In genomic region chr6:72683797-72684196, GRCh38 we compare ENCODE assay signal across 1 cellular context.
A peak's percentile ranks its signal among the peaks of the same experiment; 100 is the strongest.
TF ChIP-seq lines count a peak whose summit lies in the region.

No MANE protein-coding gene starts in this region.

TF ChIP-seq in GM12878, 131 proteins besides CTCF, POLR2A, EP300 and RAD21 (continued from another document and continues in another):
- TF ChIP-seq CUX1 (IDR thresholded peaks at IDR 0.05; ENCODE audit: insufficient replicate concordance, low read depth, low read length) (peak; percentile 80), MTA2 (IDR thresholded peaks at IDR 0.05; ENCODE audit: low read depth) (peak; percentile 73; the same call in 1 of the 2 replicates), FOXK2 (IDR thresholded peaks at IDR 0.05) (no peak), ZBTB33 (IDR thresholded peaks at IDR 0.05) (no peak), CBX5 (IDR thresholded peaks at IDR 0.05; ENCODE audit: low read depth) (no peak), CREM (IDR thresholded peaks at IDR 0.05; ENCODE audit: low read depth) (peak; percentile 68; the same call in 1 of the 2 replicates), NFIC (IDR thresholded peaks at IDR 0.05; ENCODE audit: low read depth, low read length) (peak; percentile 85), RCOR1 (conservative IDR thresholded peaks at IDR 0.05; ENCODE audit: low read depth, low read length) (0 out of 2 replicates have a peak, but pooled peaks have one; percentile 83), IRF4 (IDR thresholded peaks at IDR 0.05; ENCODE audit: low read depth, low read length) (peak; percentile 76; the same call in 1 of the 2 replicates), PML (IDR thresholded peaks at IDR 0.05; ENCODE audit: low read length) (0 out of 2 replicates have a peak, but pooled peaks have one; percentile 29), ATF2 (IDR thresholded peaks at IDR 0.05; ENCODE audit: low read length) (peak; percentile 83), YBX1 (IDR thresholded peaks at IDR 0.05) (no peak), ZNF384 (IDR thresholded peaks at IDR 0.05; ENCODE audit: borderline replicate concordance, low read depth, low read length) (peak; percentile 44; the same call in 1 of the 2 replicates), JUNB (IDR thresholded peaks at IDR 0.05) (peak; percentile 93), E2F4 (IDR thresholded peaks at IDR 0.05; ENCODE audit: low read depth, low read length) (no peak), NR2F1 (conservative IDR thresholded peaks at IDR 0.05) (peak; percentile 69), FOXM1 (IDR thresholded peaks at IDR 0.05; ENCODE audit: low read depth, low read length) (peak; percentile 73; the same call in 1 of the 2 replicates), TBL1XR1 (IDR thresholded peaks at IDR 0.05; ENCODE audit: low read depth, low read length) (peak; percentile 85; the same call in 1 of the 2 replicates), POLR2AphosphoS2 (IDR thresholded peaks at IDR 0.05; ENCODE audit: low read depth, low read length) (no peak), MEF2A (IDR thresholded peaks at IDR 0.05; ENCODE audit: insufficient read depth, low read depth, low read length) (0 out of 2 replicates have a peak, but pooled peaks have one; percentile 59), JUND (IDR thresholded peaks at IDR 0.05; ENCODE audit: low read depth, low read length) (peak; percentile 90), HSF1 (IDR thresholded peaks at IDR 0.05; ENCODE audit: low read depth, low read length) (no peak), RELB (IDR thresholded peaks at IDR 0.05; ENCODE audit: low read depth) (peak; percentile 54; the same call in 1 of the 2 replicates), RAD51 (IDR thresholded peaks at IDR 0.05) (peak; percentile 85), ZNF217 (IDR thresholded peaks at IDR 0.05) (peak; percentile 68), SMAD1 (IDR thresholded peaks at IDR 0.05; ENCODE audit: low read depth, partially characterized antibody) (peak; percentile 23), ZNF24 (IDR thresholded peaks at IDR 0.05) (peak; percentile 47; the same call in 1 of the 2 replicates), MLLT1 (IDR thresholded peaks at IDR 0.05) (no peak), ZNF622 (IDR thresholded peaks at IDR 0.05) (no peak), MTA3 (IDR thresholded peaks at IDR 0.05; ENCODE audit: borderline replicate concordance, low read length) (0 out of 2 replicates have a peak, but pooled peaks have one; percentile 60), ZNF687 (IDR thresholded peaks at IDR 0.05) (peak; percentile 16; the same call in 1 of the 2 replicates), MXI1 (IDR thresholded peaks at IDR 0.05; ENCODE audit: low read depth, low read length) (peak; percentile 53; the same call in 1 of the 2 replicates), SKIL (IDR thresholded peaks at IDR 0.05; ENCODE audit: low read depth, poor library complexity, severe bottlenecking) (peak; percentile 79), PAX8 (IDR thresholded peaks at IDR 0.05) (no peak), SIX5 (IDR thresholded peaks at IDR 0.05; ENCODE audit: low read depth, low read length, severe bottlenecking) (no peak), ATF7 (IDR thresholded peaks at IDR 0.05; ENCODE audit: low read depth) (peak; percentile 76)
